In the genomic region with DNA sequence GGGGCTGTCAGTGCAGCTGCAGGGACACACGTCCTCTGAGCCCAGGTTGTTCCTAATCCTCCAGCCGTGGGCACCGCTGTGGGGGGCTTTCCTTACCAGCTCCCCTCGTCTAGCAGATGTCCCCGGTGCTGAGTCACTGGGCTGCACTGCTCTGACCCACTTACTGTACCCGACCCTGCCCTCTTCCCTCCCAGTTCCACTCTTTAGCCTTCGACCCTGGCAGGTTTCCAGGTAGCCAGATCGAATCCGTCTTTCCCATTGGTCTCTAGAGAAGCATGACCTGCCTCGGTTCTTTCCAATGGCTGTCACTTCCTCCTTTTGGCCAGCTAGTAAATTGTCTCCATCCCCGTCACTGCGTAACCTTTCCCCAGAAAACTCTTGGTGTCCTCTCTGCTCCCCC, we compare ENCODE assay signal across 11 cellular contexts. TPM values are rescaled to one million over a fixed set of nuclear protein-coding genes. Genes with fewer than 3 reads are reported as not detected.
DNase-seq lines count a peak whose midpoint lies in the region; ATAC-seq and TF ChIP-seq lines count a peak whose summit lies in the region.
"Had no signal": no experiment of that assay in that cellular context is flagged by ENCODE, and none has a peak within 500 bp of the region (broad histone marks: within the 10 kb centered on the region; RNA-seq: fewer than 3 reads in every experiment).

No MANE protein-coding gene starts in this region.

- intact Hi-C loops in adrenal gland (cut with DNase I) = no loop called here
- intact Hi-C loops in right lobe of liver (cut with DNase I) = no loop called here
- intact Hi-C loops in stomach (cut with DNase I; ENCODE audit: low total_unique reads) = no loop called here

- H3K36me3 ChIP-seq in adrenal gland (replicated peaks in 1 of 2) (peaks cover 0 to 11% of the 10 kb centered on the region in 2 donors), right lobe of liver (peaks cover 0 to 3% (median 1%) of the 10 kb centered on the region in 4 donors), stomach (peaks cover 2 to 11% (median 10%) of the 10 kb centered on the region in 4 donors)
- H3K36me3 ChIP-seq: cardiac muscle cell had no signal

- no peak for ATAC-seq in activated T-cell treated with anti-CD3 and anti-CD28 coated beads, Interleukin-2, amount 50 U/mL, for 4 hours
- peak; percentile 80 to 87 (median 84) for ATAC-seq in right lobe of liver
- ATAC-seq in GM21390 (IDR thresholded peaks at IDR 0.05; ENCODE audit: unreplicated experiment) = no peak

- peak; percentile 24 for DNase-seq in activated T-cell treated with anti-CD3 and anti-CD28 coated beads, Interleukin-2, amount 50 U/mL, for 24 hours
- DNase-seq in activated T-cell treated with anti-CD3 and anti-CD28 coated beads, Interleukin-2, amount 50 U/mL, for 4 hours = no peak
- DNase-seq in adrenal gland (peak in 6 of 7 donors; percentile 52 to 82 (median 74)), right lobe of liver (peak; percentile 74 to 87 (median 78)), stomach (no peak), NCI-H2107 treated with DMSO at 0.1 percent for 48 hours (lab: John Stamatoyannopoulos, UW; ENCODE audit: unreplicated experiment) (no peak), NCI-H1694 (lab: John Stamatoyannopoulos, UW) (no peak)
- DNase-seq: midbrain, NCI-H510A had no signal

- H3K27me3 Mint-ChIP-seq in activated T-cell treated with anti-CD3 and anti-CD28 coated beads, Interleukin-2, amount 50 U/mL, for 24 hours = no peaks in the 10 kb centered on the region
- no peaks in the 10 kb centered on the region for H3K27me3 Mint-ChIP-seq in activated T-cell treated with anti-CD3 and anti-CD28 coated beads, Interleukin-2, amount 50 U/mL, for 4 hours (ENCODE audit: low read depth)

- H3K4me1 ChIP-seq in adrenal gland (replicated peaks in 1 of 2) (peaks cover 6 to 33% of the 10 kb centered on the region in 2 donors), right lobe of liver (peaks cover 0 to 13% (median 0%) of the 10 kb centered on the region in 4 donors), stomach (peaks cover 21 to 49% (median 39%) of the 10 kb centered on the region in 4 donors)

- no peak overlapping the region for H3K4me3 Mint-ChIP-seq in activated T-cell treated with anti-CD3 and anti-CD28 coated beads, Interleukin-2, amount 50 U/mL, for 24 hours
- H3K4me3 Mint-ChIP-seq in activated T-cell treated with anti-CD3 and anti-CD28 coated beads, Interleukin-2, amount 50 U/mL, for 4 hours = no peak overlapping the region

- peak overlapping the region in 3 of 5 donors; percentile 20 to 83 (median 62) for H3K27ac ChIP-seq in adrenal gland
- H3K27ac ChIP-seq in right lobe of liver = peak overlapping the region in 2 of 3 donors; percentile 8 to 44
- peak overlapping the region; percentile 18 to 90 (median 78) for H3K27ac ChIP-seq in stomach
- H3K27ac ChIP-seq: cardiac muscle cell had no signal

- H3K4me3 ChIP-seq in adrenal gland (no peak overlapping the region), right lobe of liver (peak overlapping the region in 1 of 3 donors; percentile 5), stomach (no peak overlapping the region)
- H3K4me3 ChIP-seq: cardiac muscle cell had no signal

- TF ChIP-seq POLR2A in adrenal gland (IDR thresholded peaks at IDR 0.05) (no peak), right lobe of liver (IDR thresholded peaks at IDR 0.05) (no peak), stomach (IDR thresholded peaks at IDR 0.05) (no peak)

- WGBS in adrenal gland, 4 donors = 44 to 56% (median 53%) methylated on average over 12 of the region's 12 CpGs
- WGBS in right lobe of liver (ENCODE audit: insufficient coverage, low coverage, low lambda C conversion rate, missing lambda C conversion rate) = 33% methylated on average over 10 of the region's 12 CpGs
- WGBS in stomach, 5 donors = 69 to 78% (median 73%) methylated on average over 12 of the region's 12 CpGs

- no peak for TF ChIP-seq EP300 in stomach (IDR thresholded peaks at IDR 0.05)

- H3K9me3 ChIP-seq in adrenal gland (replicated peaks in 1 of 3) = no peaks in the 10 kb centered on the region
- no peaks in the 10 kb centered on the region for H3K9me3 ChIP-seq in right lobe of liver
- H3K9me3 ChIP-seq in stomach = no peaks in the 10 kb centered on the region

- H3K9me3 Mint-ChIP-seq in activated T-cell treated with anti-CD3 and anti-CD28 coated beads, Interleukin-2, amount 50 U/mL, for 24 hours = no peaks in the 10 kb centered on the region
- H3K9me3 Mint-ChIP-seq in activated T-cell treated with anti-CD3 and anti-CD28 coated beads, Interleukin-2, amount 50 U/mL, for 4 hours = no peaks in the 10 kb centered on the region

- TF ChIP-seq CTCF in adrenal gland (IDR thresholded peaks at IDR 0.05) (no peak), right lobe of liver (IDR thresholded peaks at IDR 0.05) (no peak), stomach (IDR thresholded peaks at IDR 0.05) (no peak)

- H3K27ac Mint-ChIP-seq in activated T-cell treated with anti-CD3 and anti-CD28 coated beads, Interleukin-2, amount 50 U/mL, for 24 hours = peak overlapping the region; percentile 81

- no peaks in the 10 kb centered on the region for H3K27me3 ChIP-seq in adrenal gland
- no peaks in the 10 kb centered on the region for H3K27me3 ChIP-seq in right lobe of liver
- no peaks in the 10 kb centered on the region for H3K27me3 ChIP-seq in stomach
- H3K27me3 ChIP-seq: cardiac muscle cell had no signal

- H3K4me1 Mint-ChIP-seq in activated T-cell treated with anti-CD3 and anti-CD28 coated beads, Interleukin-2, amount 50 U/mL, for 24 hours (ENCODE audit: low read depth) = peaks cover 68% of the 10 kb centered on the region
- H3K4me1 Mint-ChIP-seq in activated T-cell treated with anti-CD3 and anti-CD28 coated beads, Interleukin-2, amount 50 U/mL, for 4 hours (ENCODE audit: low read depth) = peaks cover 61% of the 10 kb centered on the region

- peaks cover 70% of the 10 kb centered on the region for H3K36me3 Mint-ChIP-seq in activated T-cell treated with anti-CD3 and anti-CD28 coated beads, Interleukin-2, amount 50 U/mL, for 24 hours (ENCODE audit: low read depth)
- H3K36me3 Mint-ChIP-seq in activated T-cell treated with anti-CD3 and anti-CD28 coated beads, Interleukin-2, amount 50 U/mL, for 4 hours (ENCODE audit: insufficient read depth) = peaks cover 31% of the 10 kb centered on the region

RNA-seq across cellular contexts. Expression of a gene that starts 48.4 kb away (rescaled TPM):
- 10 to 100 TPM; 33.8 to 43.1 (median 33.9) TPM for total RNA-seq in activated T-cell treated with anti-CD3 and anti-CD28 coated beads, Interleukin-2, amount 50 U/mL, for 4 hours
- total RNA-seq in adrenal gland (10 to 100 TPM; 10.8 to 33.6 (median 24.3) TPM), right lobe of liver (10 to 100 TPM in 1 of 6 experiments, 1 to 10 TPM in 5; 5.3 to 11.2 (median 5.8) TPM), stomach (10 to 100 TPM in 3 of 5 donors, 1 to 10 TPM in 2; 2.2 to 21.7 (median 17.5) TPM)
- polyA plus RNA-seq in adrenal gland (10 to 100 TPM in 1 of 3 donors, 1 to 10 TPM in 2; 6.6 to 16.0 (median 8.6) TPM), stomach (10 to 100 TPM in 2 of 3 donors, 1 to 10 TPM in 1; 8.0 to 13.3 (median 12.2) TPM)

Comparison
In these comparisons a context has a peak if more than half of its experiments do, and no peak if none do; other contexts are left out.
1. DNase-seq: peak in activated T-cell treated with anti-CD3 and anti-CD28 coated beads, Interleukin-2, amount 50 U/mL, for 24 hours (single experiment), adrenal gland (6 of 7) and right lobe of liver (3 of 3); none in activated T-cell treated with anti-CD3 and anti-CD28 coated beads, Interleukin-2, amount 50 U/mL, for 4 hours (single experiment), stomach (single experiment), NCI-H2107 treated with DMSO at 0.1 percent for 48 hours (single experiment) and NCI-H1694 (single experiment).
2. ATAC-seq: peak in right lobe of liver (4 of 4); none in activated T-cell treated with anti-CD3 and anti-CD28 coated beads, Interleukin-2, amount 50 U/mL, for 4 hours (0 of 2) and GM21390 (single experiment).
3. H3K27ac ChIP-seq: peak in every context shown above with its lines; median percentile 78 in stomach; 62 in adrenal gland; 26 in right lobe of liver.